In genomic region chr17:27459433-27459832, GRCh38 we compare ENCODE assay signal across 2 cellular contexts.
TF ChIP-seq lines count a peak whose summit lies in the region.

No MANE protein-coding gene starts in this region.

TF ChIP-seq in K562, 482 proteins besides CTCF, POLR2A, EP300 and RAD21 (continues in another document):
- no peak for TF ChIP-seq SP2 (IDR thresholded peaks at IDR 0.05; ENCODE audit: extremely low read depth, low read depth, low read length, poor library complexity, severe bottlenecking)
- TF ChIP-seq TCF15 (CRISPR knock-in tag; IDR thresholded peaks at IDR 0.05): 0 out of 2 replicates have a peak, but pooled peaks have one; percentile 24
- no peak for TF ChIP-seq STAT6 (CRISPR knock-in tag; IDR thresholded peaks at IDR 0.05)
- no peak for TF ChIP-seq PPARD (CRISPR knock-in tag; IDR thresholded peaks at IDR 0.05)
- TF ChIP-seq OTX1 (CRISPR knock-in tag; IDR thresholded peaks at IDR 0.05): no peak
- no peak for TF ChIP-seq SLC30A9 (CRISPR knock-in tag; IDR thresholded peaks at IDR 0.05)
- TF ChIP-seq TARDBP (IDR thresholded peaks at IDR 0.05): no peak
- no peak for TF ChIP-seq NUFIP1 (IDR thresholded peaks at IDR 0.05; ENCODE audit: partially characterized antibody)
- no peak for TF ChIP-seq RAD51 (IDR thresholded peaks at IDR 0.05; ENCODE audit: borderline replicate concordance, low read depth)
- no peak for TF ChIP-seq MCM3 (IDR thresholded peaks at IDR 0.05)
- TF ChIP-seq JUNB (CRISPR knock-in tag; conservative IDR thresholded peaks at IDR 0.05): no peak
- TF ChIP-seq BACH1 (tag; IDR thresholded peaks at IDR 0.05): no peak
- no peak for TF ChIP-seq MXD1 (CRISPR knock-in tag; IDR thresholded peaks at IDR 0.05; ENCODE audit: borderline replicate concordance, poor library complexity, severe bottlenecking)
- TF ChIP-seq SUPT5H (IDR thresholded peaks at IDR 0.05): no peak
- no peak for TF ChIP-seq MYBL2 (IDR thresholded peaks at IDR 0.05; ENCODE audit: low read depth)
- no peak for TF ChIP-seq MYBL2 (CRISPR knock-in tag; IDR thresholded peaks at IDR 0.05; ENCODE audit: borderline replicate concordance)
- TF ChIP-seq L3MBTL2 (IDR thresholded peaks at IDR 0.05): peak; percentile 38; the same call in 1 of the 2 replicates
- TF ChIP-seq TSHZ1 (CRISPR knock-in tag; IDR thresholded peaks at IDR 0.05): no peak
- TF ChIP-seq ZNF23 (CRISPR knock-in tag; IDR thresholded peaks at IDR 0.05): no peak
- TF ChIP-seq ZNF175 (CRISPR knock-in tag; IDR thresholded peaks at IDR 0.05; ENCODE audit: low read depth): no peak
- no peak for TF ChIP-seq ZNF507 (tag; conservative IDR thresholded peaks at IDR 0.05)
- TF ChIP-seq ZFP36 (IDR thresholded peaks at IDR 0.05; ENCODE audit: low read depth, low read length, partially characterized antibody): no peak
- no peak for TF ChIP-seq POLR2H (tag; IDR thresholded peaks at IDR 0.05; ENCODE audit: low read depth)
- TF ChIP-seq CTBP1 (IDR thresholded peaks at IDR 0.05; ENCODE audit: borderline replicate concordance): peak; percentile 20; the same call in 1 of the 2 replicates
- TF ChIP-seq ZNF184 (CRISPR knock-in tag; IDR thresholded peaks at IDR 0.05): no peak
- no peak for TF ChIP-seq RCOR1 (IDR thresholded peaks at IDR 0.05; ENCODE audit: borderline replicate concordance in 1 of 2, low read depth in 2 of 2, low read length in 2 of 2)
- no peak for TF ChIP-seq TCFL5 (CRISPR knock-in tag; conservative IDR thresholded peaks at IDR 0.05)
- no peak for TF ChIP-seq FOS (IDR thresholded peaks at IDR 0.05; ENCODE audit: extremely low read depth, insufficient read length)
- TF ChIP-seq ZFPM2 (CRISPR knock-in tag; IDR thresholded peaks at IDR 0.05): no peak
- TF ChIP-seq CBX8 (IDR thresholded peaks at IDR 0.05; ENCODE audit: borderline replicate concordance, extremely low read depth, low read depth, low read length, poor library complexity, severe bottlenecking): no peak
- TF ChIP-seq FOXJ2 (tag; IDR thresholded peaks at IDR 0.05): no peak

TF ChIP-seq in HepG2, 621 proteins besides CTCF, POLR2A, EP300 and RAD21:
- TF ChIP-seq ZFP91 (CRISPR knock-in tag; IDR thresholded peaks at IDR 0.05; ENCODE audit: borderline replicate concordance): 0 out of 2 replicates have a peak, but pooled peaks have one; percentile 4
- TF ChIP-seq HES4 (CRISPR knock-in tag; IDR thresholded peaks at IDR 0.05; ENCODE audit: borderline replicate concordance): no peak
- TF ChIP-seq ZNF251 (CRISPR knock-in tag; IDR thresholded peaks at IDR 0.05): no peak
- TF ChIP-seq ZNF253 (CRISPR knock-in tag; IDR thresholded peaks at IDR 0.05; ENCODE audit: borderline replicate concordance): 0 out of 2 replicates have a peak, but pooled peaks have one; percentile 41
- no peak for TF ChIP-seq NCOA1 (CRISPR knock-in tag; IDR thresholded peaks at IDR 0.05)
- TF ChIP-seq MYC (CRISPR knock-in tag; IDR thresholded peaks at IDR 0.05; ENCODE audit: borderline replicate concordance): peak; percentile 5; the same call in 1 of the 2 replicates
- no peak for TF ChIP-seq ZIK1 (CRISPR knock-in tag; IDR thresholded peaks at IDR 0.05; ENCODE audit: borderline replicate concordance, low read depth)
- 0 out of 2 replicates have a peak, but pooled peaks have one; percentile 20 for TF ChIP-seq ZNF772 (CRISPR knock-in tag; IDR thresholded peaks at IDR 0.05)
- TF ChIP-seq ZNF207 (IDR thresholded peaks at IDR 0.05; ENCODE audit: borderline replicate concordance): no peak
- TF ChIP-seq REL (CRISPR knock-in tag; conservative IDR thresholded peaks at IDR 0.05): no peak
- peak; percentile 55 for TF ChIP-seq ZNF687 (CRISPR knock-in tag; IDR thresholded peaks at IDR 0.05)
- no peak for TF ChIP-seq MBNL3 (CRISPR knock-in tag; conservative IDR thresholded peaks at IDR 0.05)
- TF ChIP-seq YEATS2 (CRISPR knock-in tag; IDR thresholded peaks at IDR 0.05; ENCODE audit: borderline replicate concordance): no peak
- no peak for TF ChIP-seq HNF1A (IDR thresholded peaks at IDR 0.05; ENCODE audit: low read depth)
- TF ChIP-seq HNF1A (CRISPR knock-in tag; IDR thresholded peaks at IDR 0.05; ENCODE audit: borderline replicate concordance): no peak
- no peak for TF ChIP-seq ZNF503 (CRISPR knock-in tag; IDR thresholded peaks at IDR 0.05)
- TF ChIP-seq POGZ (CRISPR knock-in tag; IDR thresholded peaks at IDR 0.05): 0 out of 2 replicates have a peak, but pooled peaks have one; percentile 22
- peak; percentile 26; the same call in 1 of the 2 replicates for TF ChIP-seq SALL1 (CRISPR knock-in tag; IDR thresholded peaks at IDR 0.05)
- TF ChIP-seq ZNF891 (CRISPR knock-in tag; IDR thresholded peaks at IDR 0.05): peak; percentile 37; the same call in 1 of the 2 replicates
- TF ChIP-seq CEBPG (CRISPR knock-in tag; IDR thresholded peaks at IDR 0.05): peak; percentile 6; the same call in 1 of the 2 replicates
- peak; percentile 20; the same call in 1 of the 2 replicates for TF ChIP-seq ZFY (CRISPR knock-in tag; IDR thresholded peaks at IDR 0.05)
- TF ChIP-seq MAF1 (CRISPR knock-in tag; IDR thresholded peaks at IDR 0.05; ENCODE audit: borderline replicate concordance): no peak
- TF ChIP-seq MAFG (CRISPR knock-in tag; IDR thresholded peaks at IDR 0.05): no peak
- TF ChIP-seq PATZ1 (CRISPR knock-in tag; IDR thresholded peaks at IDR 0.05): 0 out of 2 replicates have a peak, but pooled peaks have one; percentile 24
- TF ChIP-seq ZMYM4 (CRISPR knock-in tag; IDR thresholded peaks at IDR 0.05): no peak
- no peak for TF ChIP-seq ZFP36 (IDR thresholded peaks at IDR 0.05; ENCODE audit: borderline replicate concordance, low read depth, low read length, partially characterized antibody)
